Comparison of ENCODE assay signal across 8 cellular contexts in the genomic region with DNA sequence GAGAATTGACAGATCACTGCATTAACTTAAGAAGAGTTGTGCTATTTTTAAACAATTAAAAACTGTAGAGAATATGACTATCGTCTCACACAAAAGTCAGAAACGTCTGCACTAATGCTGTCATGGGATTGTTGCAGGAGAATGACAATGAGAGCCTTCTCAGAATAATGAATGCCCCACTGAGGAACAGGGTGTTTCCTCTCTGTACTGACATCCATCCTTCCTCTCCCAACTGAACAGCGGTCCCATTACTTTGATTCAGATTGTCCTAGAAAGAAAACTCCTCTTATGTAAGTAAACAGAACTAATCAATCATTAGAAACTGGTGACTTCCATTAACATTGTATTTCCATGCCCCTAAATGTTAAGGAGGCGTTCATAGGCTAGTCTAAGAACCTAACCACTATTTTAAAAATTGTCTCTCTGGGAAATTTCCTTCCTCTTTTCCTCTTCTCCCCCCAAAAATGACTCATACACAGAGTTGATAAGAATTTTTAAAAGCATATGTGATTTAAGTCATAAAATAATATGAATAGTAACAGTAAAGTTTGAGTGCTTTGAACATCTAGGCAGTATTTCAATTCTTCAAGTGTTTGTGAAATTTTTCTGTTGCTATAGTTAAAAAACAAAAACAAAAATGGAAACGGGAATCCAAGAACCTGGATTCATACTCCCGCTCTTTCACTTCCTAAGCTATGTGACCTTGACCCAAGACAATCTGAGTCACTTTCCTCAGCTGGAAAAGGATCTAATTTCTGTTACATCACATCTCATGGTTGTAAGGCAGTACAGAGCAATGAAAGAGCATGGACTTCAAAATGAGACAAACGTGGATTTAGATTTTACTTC. TPM values are rescaled to one million over a fixed set of nuclear protein-coding genes. Genes with fewer than 3 reads are reported as not detected.
DNase-seq lines count a peak whose midpoint lies in the region; ATAC-seq and TF ChIP-seq lines count a peak whose summit lies in the region.

No MANE protein-coding gene starts in this region.

- H3K36me3 ChIP-seq in SJCRH30: no peaks in the 10 kb centered on the region
- H3K36me3 ChIP-seq in BE2C: no peaks in the 10 kb centered on the region

- intact Hi-C loops in sciatic nerve (cut with DNase I) (no loop called here), head of caudate nucleus (cut with DNase I) (no loop called here)

- H3K4me3 ChIP-seq in SJCRH30 (no peak overlapping the region), BE2C (ENCODE audit: low read depth, low read length) (no peak overlapping the region)

- peaks cover 5% of the 10 kb centered on the region for H3K4me1 ChIP-seq in SJCRH30
- H3K4me1 ChIP-seq in BE2C: peaks cover 4% of the 10 kb centered on the region; the same call in 1 of the 2 replicates

- no peak for TF ChIP-seq CTCF in BE2C (IDR thresholded peaks at IDR 0.05; ENCODE audit: low read depth, low read length)

- peak overlapping the region; percentile 5; the same call in 1 of the 2 replicates for H3K27ac ChIP-seq in SJCRH30

- no peaks in the 10 kb centered on the region for H3K27me3 ChIP-seq in SJCRH30
- H3K27me3 ChIP-seq in BE2C: no peaks in the 10 kb centered on the region

- H3K9me3 ChIP-seq in SJCRH30 (replicated peaks) (no peaks in the 10 kb centered on the region), BE2C (no peaks in the 10 kb centered on the region)

- DNase-seq in GM04504 (ENCODE audit: low read depth) (peak; percentile 86), SJCRH30 (peak in 1 of 2 experiments; percentile 51), fibroblast of the conjunctiva (ENCODE audit: low read depth) (peak; percentile 57), sciatic nerve (ENCODE audit: low spot score) (no peak), head of caudate nucleus (no peak), BE2C (no peak)
- DNase-seq in activated CD4-positive, alpha-beta T cell treated with anti-CD3 and anti-CD28 coated beads for 48 hours: no peak

- ATAC-seq in sciatic nerve (peak; percentile 97), GM21360 (IDR thresholded peaks at IDR 0.05; ENCODE audit: unreplicated experiment) (no peak)

RNA-seq across cellular contexts. Expression of a gene that starts 12.7 kb away (rescaled TPM):
- 0.08 TPM in 2 replicates for total RNA-seq in SJCRH30 (2014; rRNA removed; shearing (Covaris generic))
- 0.98 TPM for total RNA-seq in sciatic nerve
- polyA plus RNA-seq in BE2C (2012; ENCODE audit: insufficient read depth, insufficient read length, low read depth): 0.14 TPM

Comparison
In these comparisons a context has a peak if more than half of its experiments do, and no peak if none do; other contexts are left out.
1. DNase-seq: peak in GM04504 (single experiment) and fibroblast of the conjunctiva (single experiment); none in sciatic nerve (single experiment), head of caudate nucleus (0 of 42), BE2C (single experiment) and activated CD4-positive, alpha-beta T cell treated with anti-CD3 and anti-CD28 coated beads for 48 hours (single experiment).